Comparison of ENCODE assay signal across 9 cellular contexts in genomic region chr6:28543671-28544131, GRCh38. TPM values are rescaled to one million over a fixed set of nuclear protein-coding genes. Genes with fewer than 3 reads are reported as not detected.
DNase-seq lines count a peak whose midpoint lies in the region; ATAC-seq, FAIRE-seq and TF ChIP-seq lines count a peak whose summit lies in the region.
"Had no signal": no experiment of that assay in that cellular context is flagged by ENCODE, and none has a peak within 500 bp of the region (broad histone marks: within the 10 kb centered on the region; RNA-seq: fewer than 3 reads in every experiment).

No MANE protein-coding gene starts in this region.

- peaks cover 22% of the 10 kb centered on the region for H3K27me3 Mint-ChIP-seq in neural progenitor cell (ENCODE audit: insufficient read depth, low read depth)

- H3K36me3 Mint-ChIP-seq in neural progenitor cell: no peaks in the 10 kb centered on the region

- TF ChIP-seq POLR2A in GM12891 (IDR thresholded peaks at IDR 0.05; ENCODE audit: low read depth, low read length) (no peak), lower leg skin (IDR thresholded peaks at IDR 0.05) (no peak)

- intact Hi-C loops in lower leg skin (cut with DNase I; ENCODE audit: low total_unique reads): no loop called here

- peak overlapping the region; percentile 90 for H2AFZ ChIP-seq in neural progenitor cell (replicated peaks)

- H3K79me2 ChIP-seq in neural progenitor cell (ENCODE audit: low read depth): no peaks in the 10 kb centered on the region

- peak overlapping the region; percentile 94 for H3K4me3 Mint-ChIP-seq in neural progenitor cell

- peaks cover 9% of the 10 kb centered on the region for H3K4me1 ChIP-seq in neural progenitor cell

- peaks cover 36% of the 10 kb centered on the region for H3F3A ChIP-seq in neural progenitor cell (ENCODE audit: low read depth)

- peak overlapping the region; percentile 77 for H3K27ac ChIP-seq in neural progenitor cell

- DNase-seq in GM12891 (ENCODE audit: insufficient read length, low spot score) (peak; percentile 13), NOMO-1 treated with DMSO at 0.1 percent for 48 hours (lab: John Stamatoyannopoulos, UW; ENCODE audit: unreplicated experiment) (peak; percentile 8), bronchial epithelial cell (ENCODE audit: low read depth) (no peak), neural progenitor cell (ENCODE audit: low spot score) (peak; percentile 64), NCI-H1694 (lab: John Stamatoyannopoulos, UW) (no peak), kidney glomerular epithelial cell (lab: John Stamatoyannopoulos, UW) (no peak), lower leg skin (ENCODE audit: low spot score in 2 of 2) (no peak)

- H3K9me3 ChIP-seq in neural progenitor cell (ENCODE audit: low read depth): no peaks in the 10 kb centered on the region

- no peaks in the 10 kb centered on the region for H3K27me3 ChIP-seq in bronchial epithelial cell (ENCODE audit: control insufficient read depth, insufficient read depth, low read length)
- peaks cover 8% of the 10 kb centered on the region for H3K27me3 ChIP-seq in neural progenitor cell

- no peak for TF ChIP-seq CTCF in bronchial epithelial cell (IDR thresholded peaks at IDR 0.05; ENCODE audit: insufficient read depth, low read length, severe bottlenecking)
- no peak for TF ChIP-seq CTCF in neural progenitor cell (IDR thresholded peaks at IDR 0.05)
- TF ChIP-seq CTCF in lower leg skin (IDR thresholded peaks at IDR 0.05): no peak

- H3K4me1 Mint-ChIP-seq in neural progenitor cell: peaks cover 22% of the 10 kb centered on the region

- H3K9me3 Mint-ChIP-seq in neural progenitor cell: peaks cover 10% of the 10 kb centered on the region

- no peaks in the 10 kb centered on the region for H4K20me1 ChIP-seq in neural progenitor cell (ENCODE audit: low read depth)

- WGBS in lower leg skin, 2 donors: 10 to 16% methylated on average over 22 of the region's 22 CpGs

- H3K4me2 ChIP-seq in neural progenitor cell: peak overlapping the region; percentile 81

- peak overlapping the region; percentile 91 for H3K27ac Mint-ChIP-seq in neural progenitor cell

- no peak for ATAC-seq in GM18907 (IDR thresholded peaks at IDR 0.05; ENCODE audit: unreplicated experiment)

- H3K36me3 ChIP-seq in bronchial epithelial cell (ENCODE audit: control insufficient read depth, insufficient read depth, low read length): no peaks in the 10 kb centered on the region
- H3K36me3 ChIP-seq in neural progenitor cell: no peaks in the 10 kb centered on the region

- no peak overlapping the region for H3K9ac ChIP-seq in neural progenitor cell

- no peak for FAIRE-seq in GM12891 (lab: Jason Lieb, UNC)
- FAIRE-seq in bronchial epithelial cell (lab: Jason Lieb, UNC): no peak
- FAIRE-seq: islet of Langerhans had no signal

- H3K4me3 ChIP-seq in bronchial epithelial cell (ENCODE audit: low read depth, low read length): peak overlapping the region; percentile 35
- H3K4me3 ChIP-seq in neural progenitor cell: peak overlapping the region; percentile 73
- no peak overlapping the region for H3K4me3 ChIP-seq in lower leg skin (ENCODE audit: low read depth, poor library complexity, severe bottlenecking)

TF ChIP-seq in GM12891, 5 proteins besides CTCF, POLR2A, EP300 and RAD21:
- no peak for TF ChIP-seq TAF1 (IDR thresholded peaks at IDR 0.05; ENCODE audit: low read depth, low read length)
- 0 out of 2 replicates have a peak, but pooled peaks have one; percentile 7 for TF ChIP-seq SPI1 (IDR thresholded peaks at IDR 0.05; ENCODE audit: low read depth, low read length)

RNA-seq across cellular contexts. Expression of gene GPX5, which starts 18.0 kb away (rescaled TPM):
- not detected for polyA plus RNA-seq in GM12891 (2012; ENCODE audit: low read depth, missing spikeins)
- total RNA-seq in bronchial epithelial cell (not detected in 2 replicates), neural progenitor cell (ENCODE audit: low replicate concordance) (not detected in 2 replicates), lower leg skin (not detected)

RNA-seq across cellular contexts. Expression of gene GPX6, which starts 28.1 kb away (rescaled TPM):
- not detected for polyA plus RNA-seq in GM12891 (2012; ENCODE audit: low read depth, missing spikeins)
- not detected in 2 replicates for total RNA-seq in bronchial epithelial cell
- not detected in 2 replicates for total RNA-seq in neural progenitor cell (ENCODE audit: low replicate concordance)
- total RNA-seq in lower leg skin: not detected

Comparison
In these comparisons a context has a peak if more than half of its experiments do, and no peak if none do; other contexts are left out.
1. DNase-seq: peak in GM12891 (single experiment), NOMO-1 treated with DMSO at 0.1 percent for 48 hours (single experiment) and neural progenitor cell (single experiment); none in bronchial epithelial cell (single experiment), NCI-H1694 (single experiment), kidney glomerular epithelial cell (single experiment) and lower leg skin (0 of 2).